1 cellular context compared by ENCODE assay signal in the genomic region with DNA sequence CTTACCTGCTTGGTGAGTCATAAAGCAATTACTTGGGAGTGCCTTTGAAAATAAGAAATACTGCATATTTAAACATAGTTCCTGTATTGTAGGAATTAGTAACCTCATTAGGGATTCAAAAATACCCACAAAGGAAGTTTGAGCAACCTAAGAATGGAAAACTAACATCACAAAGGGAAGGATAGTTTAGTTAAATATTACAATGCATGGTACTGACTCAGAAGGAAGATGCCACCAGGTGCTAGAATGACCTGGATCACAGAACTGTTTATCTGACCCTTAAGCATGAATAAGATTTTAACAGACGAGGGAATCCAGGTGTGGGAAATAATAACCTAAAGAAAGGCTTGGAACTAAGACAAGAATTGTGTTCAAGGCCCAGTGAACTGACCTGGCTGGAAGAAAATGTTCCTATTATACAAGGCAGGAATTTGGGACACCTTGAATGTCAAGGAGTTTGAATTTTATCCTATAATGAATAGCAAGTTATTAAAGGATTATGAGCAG.
TF ChIP-seq lines count a peak whose summit lies in the region.

No MANE protein-coding gene starts in this region.

TF ChIP-seq in GM23338, 12 proteins besides CTCF, POLR2A, EP300 and RAD21:
- no peak for TF ChIP-seq ZNF114 (CRISPR knock-in tag; IDR thresholded peaks at IDR 0.05)
- TF ChIP-seq JUNB (IDR thresholded peaks at IDR 0.05; ENCODE audit: unreplicated experiment): no peak
- TF ChIP-seq ZNF462 (CRISPR knock-in tag; IDR thresholded peaks at IDR 0.05): no peak
- TF ChIP-seq, protein P1, sequence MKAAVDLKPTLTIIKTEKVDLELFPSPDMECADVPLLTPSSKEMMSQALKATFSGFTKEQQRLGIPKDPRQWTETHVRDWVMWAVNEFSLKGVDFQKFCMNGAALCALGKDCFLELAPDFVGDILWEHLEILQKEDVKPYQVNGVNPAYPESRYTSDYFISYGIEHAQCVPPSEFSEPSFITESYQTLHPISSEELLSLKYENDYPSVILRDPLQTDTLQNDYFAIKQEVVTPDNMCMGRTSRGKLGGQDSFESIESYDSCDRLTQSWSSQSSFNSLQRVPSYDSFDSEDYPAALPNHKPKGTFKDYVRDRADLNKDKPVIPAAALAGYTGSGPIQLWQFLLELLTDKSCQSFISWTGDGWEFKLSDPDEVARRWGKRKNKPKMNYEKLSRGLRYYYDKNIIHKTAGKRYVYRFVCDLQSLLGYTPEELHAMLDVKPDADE (IDR thresholded peaks at IDR 0.05): no peak
- no peak for TF ChIP-seq CREB1 (CRISPR knock-in tag; IDR thresholded peaks at IDR 0.05; ENCODE audit: low read depth)
- no peak for TF ChIP-seq EZH2phosphoT487 (IDR thresholded peaks at IDR 0.05; ENCODE audit: unreplicated experiment)
- no peak for TF ChIP-seq NANOG (IDR thresholded peaks at IDR 0.05; ENCODE audit: borderline replicate concordance)
- TF ChIP-seq STAT1 (IDR thresholded peaks at IDR 0.05; ENCODE audit: unreplicated experiment): no peak
- no peak for TF ChIP-seq REST (IDR thresholded peaks at IDR 0.05; ENCODE audit: unreplicated experiment)
- TF ChIP-seq POLR2AphosphoS5 (IDR thresholded peaks at IDR 0.05; ENCODE audit: low read depth): no peak
- no peak for TF ChIP-seq ZNF331 (CRISPR knock-in tag; IDR thresholded peaks at IDR 0.05; ENCODE audit: low read depth)
- TF ChIP-seq EZH2 (IDR thresholded peaks at IDR 0.05; ENCODE audit: low read depth, unreplicated experiment): no peak
